Comparison of ENCODE assay signal across 30 cellular contexts in the genomic region with DNA sequence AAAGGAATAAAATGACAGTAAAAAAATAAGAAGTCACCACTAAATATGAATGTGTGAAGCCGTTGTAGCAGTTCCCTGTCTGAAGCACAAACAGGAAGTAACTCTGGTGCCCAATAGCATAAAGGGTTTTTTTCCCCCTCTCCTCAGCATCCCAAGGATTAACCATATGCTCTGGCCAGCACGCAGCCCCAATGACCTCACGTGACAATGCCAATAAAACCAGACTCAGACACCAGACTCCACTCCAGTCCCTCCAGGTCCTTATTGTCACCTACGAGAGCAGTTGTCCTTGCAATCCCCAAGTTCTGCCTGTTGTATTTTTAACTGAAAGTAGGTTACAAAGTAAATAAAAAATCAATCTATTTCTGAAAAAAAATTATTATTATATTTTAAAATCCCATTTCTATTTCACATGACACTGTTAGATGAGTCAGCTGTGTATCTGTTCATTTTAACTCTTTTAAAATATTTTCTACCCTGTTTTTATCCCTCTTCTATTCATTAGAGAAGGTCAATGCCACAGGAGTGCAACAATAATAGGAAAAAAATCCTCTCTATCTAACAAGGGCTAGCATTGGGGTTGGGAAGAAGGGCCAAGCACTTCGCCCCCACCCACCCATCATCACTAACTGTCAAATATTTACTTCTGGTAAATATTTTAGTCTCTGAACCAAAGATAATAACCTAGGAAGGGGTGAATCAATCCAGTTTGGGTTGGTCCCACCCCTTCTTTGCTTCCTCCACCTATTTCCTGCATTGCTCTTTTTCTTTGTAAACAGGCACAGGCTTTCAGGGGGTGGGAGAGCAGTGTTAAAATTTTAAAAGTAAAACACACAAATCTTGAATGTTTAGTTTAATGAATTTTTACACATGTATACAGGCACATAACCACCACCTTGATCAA. TPM values are rescaled to one million over a fixed set of nuclear protein-coding genes. Genes with fewer than 3 reads are reported as not detected.
DNase-seq lines count a peak whose midpoint lies in the region; ATAC-seq and TF ChIP-seq lines count a peak whose summit lies in the region.
"Had no signal": no experiment of that assay in that cellular context is flagged by ENCODE, and none has a peak within 500 bp of the region (broad histone marks: within the 10 kb centered on the region; RNA-seq: fewer than 3 reads in every experiment).

No MANE protein-coding gene starts in this region.

- TF ChIP-seq CTCF in C4-2B (conservative IDR thresholded peaks at IDR 0.05): no peak
- no peak for TF ChIP-seq CTCF in WERI-Rb-1 (IDR thresholded peaks at IDR 0.05; ENCODE audit: low read depth, low read length)
- no peak for TF ChIP-seq CTCF in upper lobe of left lung (IDR thresholded peaks at IDR 0.05)

- H3K36me3 Mint-ChIP-seq in IgD-negative memory B cell: no peaks in the 10 kb centered on the region
- H3K36me3 Mint-ChIP-seq: natural killer cell treated with Interleukin-12 subunit alpha and Interleukin-12 subunit beta and Interleukin-15 and Interleukin-18, amount 100 ng/mL, for 72 hours had no signal

- H3K9me3 ChIP-seq in WERI-Rb-1 (ENCODE audit: severe bottlenecking) (peaks cover 30% of the 10 kb centered on the region), upper lobe of left lung (no peaks in the 10 kb centered on the region)
- H3K9me3 ChIP-seq: gastrocnemius medialis, tibial artery had no signal

- DNase-seq in NCI-H748 treated with DMSO at 0.1 percent for 48 hours (lab: John Stamatoyannopoulos, UW) (peak; percentile 59), WERI-Rb-1 (peak; percentile 60), T-helper 9 cell (no peak), 8988T (no peak), upper lobe of left lung (no peak)
- no peak for DNase-seq in stimulated activated CD4-positive, alpha-beta T cell treated with anti-CD3 and anti-CD28 coated beads, Interleukin-2, amount 100 ng/mL, for 24 hours
- DNase-seq: activated B cell treated with CpG ODN at 0.5 μM for 24 hours; activated CD8-positive, alpha-beta T cell treated with anti-CD3 and anti-CD28 coated beads for 36 hours; activated naive CD4-positive, alpha-beta T cell treated with anti-CD3 and anti-CD28 coated beads, Interleukin-2, amount 10 ng/mL, durations not matched to agents 7 days and 5 days; activated T-cell treated with anti-CD3 and anti-CD28 coated beads, Interleukin-2, amount 50 U/mL, for 48 hours; anterior cingulate cortex; caudate nucleus; COR-L47; gastrocnemius medialis; GM23248; IMR-90; kidney glomerular epithelial cell; mesendoderm; NCI-H1048; NCI-H2107; NCI-H526 treated with DMSO at 0.1 percent for 48 hours; RPMI8226; stimulated activated naive CD8-positive, alpha-beta T cell treated with anti-CD3 and anti-CD28 coated beads, Interleukin-15, Interleukin-2, amounts not matched to agents 100 U/mL and 50 U/mL, for 24 hours; T-helper 1 cell; tibial artery had no signal

- no peak for TF ChIP-seq POLR2A in upper lobe of left lung (IDR thresholded peaks at IDR 0.05)

- peak overlapping the region in 2 of 3 donors; percentile 43 to 45 for H3K27ac Mint-ChIP-seq in IgD-negative memory B cell
- H3K27ac Mint-ChIP-seq: activated B cell treated with CpG ODN at 0.5 μM for 24 hours; activated CD8-positive, alpha-beta T cell treated with anti-CD3 and anti-CD28 coated beads for 36 hours; activated naive CD4-positive, alpha-beta T cell treated with anti-CD3 and anti-CD28 coated beads, Interleukin-2, amount 10 ng/mL, durations not matched to agents 7 days and 5 days; natural killer cell treated with Interleukin-12 subunit alpha and Interleukin-12 subunit beta and Interleukin-15 and Interleukin-18, amount 100 ng/mL, for 72 hours had no signal

- H3K4me3 ChIP-seq in WERI-Rb-1 (ENCODE audit: low read depth, low read length) (no peak overlapping the region), upper lobe of left lung (no peak overlapping the region)
- H3K4me3 ChIP-seq: gastrocnemius medialis, GM23248, tibial artery had no signal

- H3K4me1 ChIP-seq in upper lobe of left lung: peaks cover 6 to 12% (median 9%) of the 10 kb centered on the region in 4 donors
- H3K4me1 ChIP-seq: parathyroid adenoma had no signal

- H3K36me3 ChIP-seq in WERI-Rb-1 (no peaks in the 10 kb centered on the region), upper lobe of left lung (no peaks in the 10 kb centered on the region)
- H3K36me3 ChIP-seq: gastrocnemius medialis, tibial artery had no signal

- H3K27me3 Mint-ChIP-seq in IgD-negative memory B cell: peaks cover 65% of the 10 kb centered on the region

- H3K27ac ChIP-seq in C4-2B (peak overlapping the region; percentile 55), WERI-Rb-1 (no peak overlapping the region), upper lobe of left lung (no peak overlapping the region)
- H3K27ac ChIP-seq: gastrocnemius medialis, GM23248, parathyroid adenoma, tibial artery had no signal

- ATAC-seq in upper lobe of left lung (ENCODE audit: low FRiP score in 2 of 2): no peak
- ATAC-seq: activated CD8-positive, alpha-beta T cell treated with anti-CD3 and anti-CD28 coated beads for 36 hours; gastrocnemius medialis; natural killer cell treated with Interleukin-12 subunit alpha and Interleukin-12 subunit beta and Interleukin-15 and Interleukin-18, amount 100 ng/mL, for 72 hours; stimulated activated naive CD8-positive, alpha-beta T cell treated with anti-CD3 and anti-CD28 coated beads, Interleukin-15, Interleukin-2, amounts not matched to agents 100 U/mL and 50 U/mL, for 24 hours had no signal

- WGBS in upper lobe of left lung, 2 donors: 46 to 49% methylated on average over 5 of the region's 5 CpGs

- H3K27me3 ChIP-seq in WERI-Rb-1 (ENCODE audit: insufficient read depth, low read depth, severe bottlenecking) (peaks cover 86% of the 10 kb centered on the region), upper lobe of left lung (peaks cover 0 to 50% (median 25%) of the 10 kb centered on the region in 4 donors)

- H3K9me3 Mint-ChIP-seq in IgD-negative memory B cell: peaks cover 0 to 7% (median 3%) of the 10 kb centered on the region in 3 donors
- H3K9me3 Mint-ChIP-seq: activated CD8-positive, alpha-beta T cell treated with anti-CD3 and anti-CD28 coated beads for 36 hours; activated naive CD4-positive, alpha-beta T cell treated with anti-CD3 and anti-CD28 coated beads, Interleukin-2, amount 10 ng/mL, durations not matched to agents 7 days and 5 days; natural killer cell treated with Interleukin-12 subunit alpha and Interleukin-12 subunit beta and Interleukin-15 and Interleukin-18, amount 100 ng/mL, for 72 hours had no signal

- no peak overlapping the region for H3K4me3 Mint-ChIP-seq in IgD-negative memory B cell
- H3K4me3 Mint-ChIP-seq: activated B cell treated with CpG ODN at 0.5 μM for 24 hours; activated CD8-positive, alpha-beta T cell treated with anti-CD3 and anti-CD28 coated beads for 36 hours; activated naive CD4-positive, alpha-beta T cell treated with anti-CD3 and anti-CD28 coated beads, Interleukin-2, amount 10 ng/mL, durations not matched to agents 7 days and 5 days; natural killer cell treated with Interleukin-12 subunit alpha and Interleukin-12 subunit beta and Interleukin-15 and Interleukin-18, amount 100 ng/mL, for 72 hours had no signal

- H3K4me1 Mint-ChIP-seq in IgD-negative memory B cell: peaks cover 0 to 11% (median 0%) of the 10 kb centered on the region in 3 donors

- TF ChIP-seq EP300 in upper lobe of left lung (IDR thresholded peaks at IDR 0.05): no peak

RNA-seq across cellular contexts. Expression of gene PRAC1, which starts 6.6 kb away (rescaled TPM):
- polyA plus RNA-seq in IgD-negative memory B cell: not detected
- not detected for total RNA-seq in upper lobe of left lung
- total RNA-seq: activated B cell treated with CpG ODN at 0.5 μM for 24 hours; activated CD8-positive, alpha-beta T cell treated with anti-CD3 and anti-CD28 coated beads for 36 hours; Daoy; gastrocnemius medialis; GM23248; IMR-90; natural killer cell treated with Interleukin-12 subunit alpha and Interleukin-12 subunit beta and Interleukin-15 and Interleukin-18, amount 100 ng/mL, for 72 hours had no signal
- polyA plus RNA-seq: GM23248, IMR-90 had no signal

RNA-seq across cellular contexts. Expression of gene PRAC2, which starts 7.2 kb away (rescaled TPM):
- not detected for polyA plus RNA-seq in IgD-negative memory B cell
- total RNA-seq in upper lobe of left lung: not detected
- total RNA-seq: activated B cell treated with CpG ODN at 0.5 μM for 24 hours; activated CD8-positive, alpha-beta T cell treated with anti-CD3 and anti-CD28 coated beads for 36 hours; Daoy; gastrocnemius medialis; GM23248; IMR-90; natural killer cell treated with Interleukin-12 subunit alpha and Interleukin-12 subunit beta and Interleukin-15 and Interleukin-18, amount 100 ng/mL, for 72 hours had no signal
- polyA plus RNA-seq: GM23248, IMR-90 had no signal

RNA-seq across cellular contexts. Expression of gene HOXB13, which starts 12.8 kb away (rescaled TPM):
- not detected for polyA plus RNA-seq in IgD-negative memory B cell
- not detected for total RNA-seq in upper lobe of left lung
- total RNA-seq: activated B cell treated with CpG ODN at 0.5 μM for 24 hours; activated CD8-positive, alpha-beta T cell treated with anti-CD3 and anti-CD28 coated beads for 36 hours; gastrocnemius medialis; GM23248; IMR-90; natural killer cell treated with Interleukin-12 subunit alpha and Interleukin-12 subunit beta and Interleukin-15 and Interleukin-18, amount 100 ng/mL, for 72 hours had no signal
- polyA plus RNA-seq: GM23248, IMR-90 had no signal

Comparison
In these comparisons a context has a peak if more than half of its experiments do, and no peak if none do; other contexts are left out.
1. DNase-seq: peak in NCI-H748 treated with DMSO at 0.1 percent for 48 hours (single experiment) and WERI-Rb-1 (single experiment); none in stimulated activated CD4-positive, alpha-beta T cell treated with anti-CD3 and anti-CD28 coated beads, Interleukin-2, amount 100 ng/mL, for 24 hours (0 of 2), T-helper 9 cell (single experiment), 8988T (single experiment) and upper lobe of left lung (0 of 2).